Comparison of ENCODE assay signal across 1 cellular context in genomic region chr7:13949450-13949849, GRCh38.
TF ChIP-seq lines count a peak whose summit lies in the region.

No MANE protein-coding gene starts in this region.

TF ChIP-seq in HEK293, 187 proteins besides CTCF, POLR2A, EP300 and RAD21 (continued from another document and continues in another):
- TF ChIP-seq PRDM10 (tag by site-specific recombination; IDR thresholded peaks at IDR 0.05) (no peak), ZNF530 (tag by site-specific recombination; IDR thresholded peaks at IDR 0.05; ENCODE audit: low read depth) (no peak), GLIS1 (tag by site-specific recombination; IDR thresholded peaks at IDR 0.05) (no peak), ELK4 (IDR thresholded peaks at IDR 0.05; ENCODE audit: borderline replicate concordance, low read depth, low read length) (no peak), ZNF302 (tag by site-specific recombination; IDR thresholded peaks at IDR 0.05; ENCODE audit: low read depth) (no peak), ZNF514 (tag by site-specific recombination; IDR thresholded peaks at IDR 0.05) (no peak), HOXC10 (CRISPR knock-in tag; IDR thresholded peaks at IDR 0.05) (no peak), TCF7L2 (IDR thresholded peaks at IDR 0.05; ENCODE audit: borderline replicate concordance, low read depth, low read length) (peak; percentile 79; the same call in 1 of the 2 replicates), PRDM2 (tag by site-specific recombination; IDR thresholded peaks at IDR 0.05; ENCODE audit: borderline replicate concordance) (no peak), ZNF26 (tag by site-specific recombination; IDR thresholded peaks at IDR 0.05) (no peak), ZNF16 (tag by site-specific recombination; IDR thresholded peaks at IDR 0.05; ENCODE audit: low read depth) (no peak), TRIM28 (IDR thresholded peaks at IDR 0.05; ENCODE audit: borderline replicate concordance, low read length) (peak; percentile 76; the same call in 1 of the 2 replicates), ZNF112 (tag by site-specific recombination; IDR thresholded peaks at IDR 0.05) (no peak), OSR2 (tag by site-specific recombination; IDR thresholded peaks at IDR 0.05) (peak; percentile 91), KLF9 (tag by site-specific recombination; IDR thresholded peaks at IDR 0.05; ENCODE audit: low read depth) (no peak), ZNF114 (tag by site-specific recombination; IDR thresholded peaks at IDR 0.05) (no peak), IKZF3 (tag by site-specific recombination; IDR thresholded peaks at IDR 0.05) (peak; percentile 66; the same call in 1 of the 2 replicates), ZNF157 (tag by site-specific recombination; IDR thresholded peaks at IDR 0.05) (no peak), ZNF639 (tag by site-specific recombination; IDR thresholded peaks at IDR 0.05) (no peak), ZNF223 (tag by site-specific recombination; IDR thresholded peaks at IDR 0.05) (no peak), REPIN1 (tag by site-specific recombination; IDR thresholded peaks at IDR 0.05; ENCODE audit: low read depth) (no peak), GFI1B (tag by site-specific recombination; IDR thresholded peaks at IDR 0.05) (peak; percentile 76; the same call in 1 of the 2 replicates), ZNF664 (tag by site-specific recombination; IDR thresholded peaks at IDR 0.05) (no peak), ZNF488 (tag by site-specific recombination; IDR thresholded peaks at IDR 0.05) (0 out of 2 replicates have a peak, but pooled peaks have one; percentile 45), ZNF600 (tag by site-specific recombination; IDR thresholded peaks at IDR 0.05) (no peak), ZNF274 (IDR thresholded peaks at IDR 0.05; ENCODE audit: low read length) (no peak), ZNF274 (tag by site-specific recombination; IDR thresholded peaks at IDR 0.05; ENCODE audit: borderline replicate concordance) (no peak), RBAK (tag by site-specific recombination; IDR thresholded peaks at IDR 0.05) (no peak), ZNF830 (tag by site-specific recombination; IDR thresholded peaks at IDR 0.05; ENCODE audit: low read depth) (no peak), ZBTB49 (tag by site-specific recombination; IDR thresholded peaks at IDR 0.05; ENCODE audit: low read depth) (no peak), KLF10 (tag by site-specific recombination; IDR thresholded peaks at IDR 0.05) (no peak), ZNF2 (tag by site-specific recombination; IDR thresholded peaks at IDR 0.05) (no peak), ZNF658 (tag by site-specific recombination; IDR thresholded peaks at IDR 0.05) (no peak), ZNF184 (tag by site-specific recombination; IDR thresholded peaks at IDR 0.05) (no peak), ZBTB17 (tag by site-specific recombination; IDR thresholded peaks at IDR 0.05) (no peak), YY1 (tag by site-specific recombination; IDR thresholded peaks at IDR 0.05) (peak; percentile 22; the same call in 1 of the 2 replicates), ZNF473 (tag by site-specific recombination; IDR thresholded peaks at IDR 0.05) (no peak), ZNF510 (tag by site-specific recombination; IDR thresholded peaks at IDR 0.05; ENCODE audit: insufficient replicate concordance) (no peak), ZNF366 (tag by site-specific recombination; conservative IDR thresholded peaks at IDR 0.05) (no peak), ZNF175 (tag by site-specific recombination; IDR thresholded peaks at IDR 0.05) (no peak), ZBTB26 (tag by site-specific recombination; optimal IDR thresholded peaks at IDR 0.05) (no peak), ZSCAN5A (tag by site-specific recombination; IDR thresholded peaks at IDR 0.05) (no peak), KLF7 (tag by site-specific recombination; IDR thresholded peaks at IDR 0.05; ENCODE audit: borderline replicate concordance) (no peak), ZNF580 (tag by site-specific recombination; IDR thresholded peaks at IDR 0.05) (peak; percentile 72; the same call in 1 of the 2 replicates)
